ENCODE assay signal across 22 cellular contexts in the genomic region with DNA sequence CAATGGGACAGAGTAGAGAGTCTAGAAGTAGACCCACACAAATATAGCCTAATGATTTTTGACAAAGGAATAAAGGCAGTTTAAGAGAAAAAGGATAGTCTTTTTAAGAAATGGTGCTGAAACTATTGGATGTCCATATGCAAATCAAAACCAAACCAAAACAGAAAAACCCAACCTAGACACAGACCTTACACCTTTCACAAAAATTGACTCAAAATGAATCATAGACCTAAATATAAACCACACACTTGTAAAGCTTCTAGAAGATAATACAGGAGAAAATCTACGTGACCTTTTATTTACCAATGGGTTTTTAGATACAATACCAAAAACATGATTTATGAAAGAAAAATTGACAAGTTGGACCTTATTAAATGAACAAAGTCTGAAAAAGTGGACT.
"Had no signal": no experiment of that assay in that cellular context is flagged by ENCODE, and none has a peak within 500 bp of the region (broad histone marks: within the 10 kb centered on the region; RNA-seq: fewer than 3 reads in every experiment).

No MANE protein-coding gene starts in this region.

- H3K36me3 ChIP-seq: colonic mucosa, spleen, thyroid gland had no signal

- H3K4me3 Mint-ChIP-seq: activated CD4-positive, alpha-beta T cell treated with anti-CD3 and anti-CD28 coated beads, Interleukin-2, amount 10 ng/mL, durations not matched to agents 7 days and 5 days; activated naive CD4-positive, alpha-beta T cell treated with anti-CD3 and anti-CD28 coated beads, Interleukin-2, amount 10 ng/mL, durations not matched to agents 7 days and 5 days; activated naive CD8-positive, alpha-beta T cell treated with anti-CD3 and anti-CD28 coated beads, Interleukin-2, amount 50 U/mL, for 24 hours; activated T-cell treated with anti-CD3 and anti-CD28 coated beads, Interleukin-2, amount 50 U/mL, for 4 hours; brain; central memory CD8-positive, alpha-beta T cell; endodermal cell; naive thymus-derived CD8-positive, alpha-beta T cell had no signal

- H3K9me3 ChIP-seq: colonic mucosa, spleen, thyroid gland had no signal

- H3K4me3 ChIP-seq: colonic mucosa, spleen, thyroid gland had no signal

- ATAC-seq: activated CD4-positive, CD25-positive, alpha-beta regulatory T cell treated with anti-CD3 and anti-CD28 coated beads, Interleukin-2, amount 50 U/mL, for 24 hours; activated naive CD8-positive, alpha-beta T cell treated with anti-CD3 and anti-CD28 coated beads, Interleukin-2, amount 50 U/mL, for 24 hours; activated T-cell treated with anti-CD3 and anti-CD28 coated beads, Interleukin-2, amount 50 U/mL, for 4 hours; left cardiac atrium; naive thymus-derived CD8-positive, alpha-beta T cell had no signal

- H3K27ac Mint-ChIP-seq: activated CD4-positive, alpha-beta T cell treated with anti-CD3 and anti-CD28 coated beads, Interleukin-2, amount 10 ng/mL, durations not matched to agents 7 days and 5 days; activated naive CD4-positive, alpha-beta T cell treated with anti-CD3 and anti-CD28 coated beads, Interleukin-2, amount 10 ng/mL, durations not matched to agents 7 days and 5 days; activated naive CD8-positive, alpha-beta T cell treated with anti-CD3 and anti-CD28 coated beads, Interleukin-2, amount 50 U/mL, for 24 hours; brain; endodermal cell; naive thymus-derived CD8-positive, alpha-beta T cell had no signal

- H3K9me3 Mint-ChIP-seq: activated CD4-positive, alpha-beta T cell treated with anti-CD3 and anti-CD28 coated beads, Interleukin-2, amount 10 ng/mL, durations not matched to agents 7 days and 5 days; activated naive CD4-positive, alpha-beta T cell treated with anti-CD3 and anti-CD28 coated beads, Interleukin-2, amount 10 ng/mL, durations not matched to agents 7 days and 5 days; activated naive CD8-positive, alpha-beta T cell treated with anti-CD3 and anti-CD28 coated beads, Interleukin-2, amount 50 U/mL, for 24 hours; activated T-cell treated with anti-CD3 and anti-CD28 coated beads, Interleukin-2, amount 50 U/mL, for 4 hours; brain; central memory CD8-positive, alpha-beta T cell; endodermal cell; naive thymus-derived CD8-positive, alpha-beta T cell had no signal

- H3K4me1 ChIP-seq: colonic mucosa, spleen, thyroid gland had no signal

- H3K36me3 Mint-ChIP-seq: activated naive CD4-positive, alpha-beta T cell treated with anti-CD3 and anti-CD28 coated beads, Interleukin-2, amount 10 ng/mL, durations not matched to agents 7 days and 5 days; brain; naive thymus-derived CD8-positive, alpha-beta T cell had no signal

- DNase-seq: activated CD4-positive, alpha-beta T cell treated with anti-CD3 and anti-CD28 coated beads, Interleukin-2, amount 10 ng/mL, durations not matched to agents 7 days and 5 days; activated CD8-positive, alpha-beta memory T cell treated with anti-CD3 and anti-CD28 coated beads, Interleukin-2, amount 50 U/mL, for 4 hours; activated effector memory CD4-positive, alpha-beta T cell treated with Interleukin-2 at 50 U/mL for 16 hours; activated naive CD4-positive, alpha-beta T cell treated with anti-CD3 and anti-CD28 coated beads, Interleukin-2, amount 10 ng/mL, durations not matched to agents 7 days and 5 days; activated naive CD8-positive, alpha-beta T cell treated with anti-CD3 and anti-CD28 coated beads, Interleukin-2, amount 50 U/mL, for 24 hours; activated T-cell treated with anti-CD3 and anti-CD28 coated beads, Interleukin-2, amount 50 U/mL, for 4 hours; anterior cingulate cortex; colonic mucosa; endodermal cell; foreskin fibroblast; hippocampal formation; left cardiac atrium; mesendoderm; naive thymus-derived CD8-positive, alpha-beta T cell; spleen; stimulated activated naive CD4-positive, alpha-beta T cell; T1000; thyroid gland had no signal

- H3K4me1 Mint-ChIP-seq: activated CD4-positive, alpha-beta T cell treated with anti-CD3 and anti-CD28 coated beads, Interleukin-2, amount 10 ng/mL, durations not matched to agents 7 days and 5 days; activated naive CD4-positive, alpha-beta T cell treated with anti-CD3 and anti-CD28 coated beads, Interleukin-2, amount 10 ng/mL, durations not matched to agents 7 days and 5 days; activated naive CD8-positive, alpha-beta T cell treated with anti-CD3 and anti-CD28 coated beads, Interleukin-2, amount 50 U/mL, for 24 hours; brain; central memory CD8-positive, alpha-beta T cell; endodermal cell; naive thymus-derived CD8-positive, alpha-beta T cell had no signal

- H3K27ac ChIP-seq: colonic mucosa, epithelial cell of prostate, spleen, thyroid gland had no signal

- H3K27me3 ChIP-seq: colonic mucosa, spleen, thyroid gland had no signal
